In the genomic region with DNA sequence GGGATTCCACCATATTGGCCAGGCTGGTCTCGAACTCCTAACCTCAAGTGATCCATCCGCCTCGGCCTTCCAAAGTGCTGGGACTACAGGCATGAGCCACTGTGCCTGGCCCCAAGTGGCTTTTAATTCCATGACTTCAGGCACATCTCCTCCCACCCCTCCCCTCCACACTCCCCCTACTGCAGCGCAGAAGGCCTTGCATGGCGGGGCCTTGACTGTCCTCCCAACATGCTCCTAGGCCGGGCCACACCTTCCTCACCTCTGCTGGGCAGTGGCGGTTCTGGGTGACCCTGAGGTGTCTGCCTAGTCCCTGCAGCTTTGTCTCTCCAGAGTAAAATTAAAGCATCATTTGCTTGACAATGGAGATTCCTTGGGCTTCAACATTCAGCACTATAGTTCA, we compare ENCODE assay signal across 1 cellular context.
TF ChIP-seq lines count a peak whose summit lies in the region.

No MANE protein-coding gene starts in this region.

TF ChIP-seq in GM23338, 12 proteins besides CTCF, POLR2A, EP300 and RAD21 (continued from another document):
- TF ChIP-seq, protein P1, sequence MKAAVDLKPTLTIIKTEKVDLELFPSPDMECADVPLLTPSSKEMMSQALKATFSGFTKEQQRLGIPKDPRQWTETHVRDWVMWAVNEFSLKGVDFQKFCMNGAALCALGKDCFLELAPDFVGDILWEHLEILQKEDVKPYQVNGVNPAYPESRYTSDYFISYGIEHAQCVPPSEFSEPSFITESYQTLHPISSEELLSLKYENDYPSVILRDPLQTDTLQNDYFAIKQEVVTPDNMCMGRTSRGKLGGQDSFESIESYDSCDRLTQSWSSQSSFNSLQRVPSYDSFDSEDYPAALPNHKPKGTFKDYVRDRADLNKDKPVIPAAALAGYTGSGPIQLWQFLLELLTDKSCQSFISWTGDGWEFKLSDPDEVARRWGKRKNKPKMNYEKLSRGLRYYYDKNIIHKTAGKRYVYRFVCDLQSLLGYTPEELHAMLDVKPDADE (IDR thresholded peaks at IDR 0.05) = no peak
- TF ChIP-seq EZH2phosphoT487 (IDR thresholded peaks at IDR 0.05; ENCODE audit: unreplicated experiment) (no peak), POLR2AphosphoS5 (IDR thresholded peaks at IDR 0.05; ENCODE audit: low read depth) (no peak), JUNB (IDR thresholded peaks at IDR 0.05; ENCODE audit: unreplicated experiment) (no peak), ZNF114 (CRISPR knock-in tag; IDR thresholded peaks at IDR 0.05) (no peak), STAT1 (IDR thresholded peaks at IDR 0.05; ENCODE audit: unreplicated experiment) (no peak), CREB1 (CRISPR knock-in tag; IDR thresholded peaks at IDR 0.05; ENCODE audit: low read depth) (no peak)
- TF ChIP-seq, protein P2, sequence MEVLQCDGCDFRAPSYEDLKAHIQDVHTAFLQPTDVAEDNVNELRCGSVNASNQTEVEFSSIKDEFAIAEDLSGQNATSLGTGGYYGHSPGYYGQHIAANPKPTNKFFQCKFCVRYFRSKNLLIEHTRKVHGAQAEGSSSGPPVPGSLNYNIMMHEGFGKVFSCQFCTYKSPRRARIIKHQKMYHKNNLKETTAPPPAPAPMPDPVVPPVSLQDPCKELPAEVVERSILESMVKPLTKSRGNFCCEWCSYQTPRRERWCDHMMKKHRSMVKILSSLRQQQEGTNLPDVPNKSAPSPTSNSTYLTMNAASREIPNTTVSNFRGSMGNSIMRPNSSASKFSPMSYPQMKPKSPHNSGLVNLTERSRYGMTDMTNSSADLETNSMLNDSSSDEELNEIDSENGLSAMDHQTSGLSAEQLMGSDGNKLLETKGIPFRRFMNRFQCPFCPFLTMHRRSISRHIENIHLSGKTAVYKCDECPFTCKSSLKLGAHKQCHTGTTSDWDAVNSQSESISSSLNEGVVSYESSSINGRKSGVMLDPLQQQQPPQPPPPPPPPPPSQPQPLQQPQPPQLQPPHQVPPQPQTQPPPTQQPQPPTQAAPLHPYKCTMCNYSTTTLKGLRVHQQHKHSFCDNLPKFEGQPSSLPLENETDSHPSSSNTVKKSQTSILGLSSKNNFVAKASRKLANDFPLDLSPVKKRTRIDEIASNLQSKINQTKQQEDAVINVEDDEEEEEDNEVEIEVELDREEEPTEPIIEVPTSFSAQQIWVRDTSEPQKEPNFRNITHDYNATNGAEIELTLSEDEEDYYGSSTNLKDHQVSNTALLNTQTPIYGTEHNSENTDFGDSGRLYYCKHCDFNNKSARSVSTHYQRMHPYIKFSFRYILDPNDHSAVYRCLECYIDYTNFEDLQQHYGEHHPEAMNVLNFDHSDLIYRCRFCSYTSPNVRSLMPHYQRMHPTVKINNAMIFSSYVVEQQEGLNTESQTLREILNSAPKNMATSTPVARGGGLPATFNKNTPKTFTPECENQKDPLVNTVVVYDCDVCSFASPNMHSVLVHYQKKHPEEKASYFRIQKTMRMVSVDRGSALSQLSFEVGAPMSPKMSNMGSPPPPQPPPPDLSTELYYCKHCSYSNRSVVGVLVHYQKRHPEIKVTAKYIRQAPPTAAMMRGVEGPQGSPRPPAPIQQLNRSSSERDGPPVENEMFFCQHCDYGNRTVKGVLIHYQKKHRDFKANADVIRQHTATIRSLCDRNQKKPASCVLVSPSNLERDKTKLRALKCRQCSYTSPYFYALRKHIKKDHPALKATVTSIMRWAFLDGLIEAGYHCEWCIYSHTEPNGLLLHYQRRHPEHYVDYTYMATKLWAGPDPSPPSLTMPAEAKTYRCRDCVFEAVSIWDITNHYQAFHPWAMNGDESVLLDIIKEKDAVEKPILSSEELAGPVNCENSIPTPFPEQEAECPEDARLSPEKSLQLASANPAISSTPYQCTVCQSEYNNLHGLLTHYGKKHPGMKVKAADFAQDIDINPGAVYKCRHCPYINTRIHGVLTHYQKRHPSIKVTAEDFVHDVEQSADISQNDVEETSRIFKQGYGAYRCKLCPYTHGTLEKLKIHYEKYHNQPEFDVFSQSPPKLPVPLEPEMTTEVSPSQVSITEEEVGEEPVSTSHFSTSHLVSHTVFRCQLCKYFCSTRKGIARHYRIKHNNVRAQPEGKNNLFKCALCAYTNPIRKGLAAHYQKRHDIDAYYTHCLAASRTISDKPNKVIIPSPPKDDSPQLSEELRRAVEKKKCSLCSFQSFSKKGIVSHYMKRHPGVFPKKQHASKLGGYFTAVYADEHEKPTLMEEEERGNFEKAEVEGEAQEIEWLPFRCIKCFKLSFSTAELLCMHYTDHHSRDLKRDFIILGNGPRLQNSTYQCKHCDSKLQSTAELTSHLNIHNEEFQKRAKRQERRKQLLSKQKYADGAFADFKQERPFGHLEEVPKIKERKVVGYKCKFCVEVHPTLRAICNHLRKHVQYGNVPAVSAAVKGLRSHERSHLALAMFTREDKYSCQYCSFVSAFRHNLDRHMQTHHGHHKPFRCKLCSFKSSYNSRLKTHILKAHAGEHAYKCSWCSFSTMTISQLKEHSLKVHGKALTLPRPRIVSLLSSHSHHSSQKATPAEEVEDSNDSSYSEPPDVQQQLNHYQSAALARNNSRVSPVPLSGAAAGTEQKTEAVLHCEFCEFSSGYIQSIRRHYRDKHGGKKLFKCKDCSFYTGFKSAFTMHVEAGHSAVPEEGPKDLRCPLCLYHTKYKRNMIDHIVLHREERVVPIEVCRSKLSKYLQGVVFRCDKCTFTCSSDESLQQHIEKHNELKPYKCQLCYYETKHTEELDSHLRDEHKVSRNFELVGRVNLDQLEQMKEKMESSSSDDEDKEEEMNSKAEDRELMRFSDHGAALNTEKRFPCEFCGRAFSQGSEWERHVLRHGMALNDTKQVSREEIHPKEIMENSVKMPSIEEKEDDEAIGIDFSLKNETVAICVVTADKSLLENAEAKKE (CRISPR knock-in tag; IDR thresholded peaks at IDR 0.05) = no peak
- TF ChIP-seq, protein P3, sequence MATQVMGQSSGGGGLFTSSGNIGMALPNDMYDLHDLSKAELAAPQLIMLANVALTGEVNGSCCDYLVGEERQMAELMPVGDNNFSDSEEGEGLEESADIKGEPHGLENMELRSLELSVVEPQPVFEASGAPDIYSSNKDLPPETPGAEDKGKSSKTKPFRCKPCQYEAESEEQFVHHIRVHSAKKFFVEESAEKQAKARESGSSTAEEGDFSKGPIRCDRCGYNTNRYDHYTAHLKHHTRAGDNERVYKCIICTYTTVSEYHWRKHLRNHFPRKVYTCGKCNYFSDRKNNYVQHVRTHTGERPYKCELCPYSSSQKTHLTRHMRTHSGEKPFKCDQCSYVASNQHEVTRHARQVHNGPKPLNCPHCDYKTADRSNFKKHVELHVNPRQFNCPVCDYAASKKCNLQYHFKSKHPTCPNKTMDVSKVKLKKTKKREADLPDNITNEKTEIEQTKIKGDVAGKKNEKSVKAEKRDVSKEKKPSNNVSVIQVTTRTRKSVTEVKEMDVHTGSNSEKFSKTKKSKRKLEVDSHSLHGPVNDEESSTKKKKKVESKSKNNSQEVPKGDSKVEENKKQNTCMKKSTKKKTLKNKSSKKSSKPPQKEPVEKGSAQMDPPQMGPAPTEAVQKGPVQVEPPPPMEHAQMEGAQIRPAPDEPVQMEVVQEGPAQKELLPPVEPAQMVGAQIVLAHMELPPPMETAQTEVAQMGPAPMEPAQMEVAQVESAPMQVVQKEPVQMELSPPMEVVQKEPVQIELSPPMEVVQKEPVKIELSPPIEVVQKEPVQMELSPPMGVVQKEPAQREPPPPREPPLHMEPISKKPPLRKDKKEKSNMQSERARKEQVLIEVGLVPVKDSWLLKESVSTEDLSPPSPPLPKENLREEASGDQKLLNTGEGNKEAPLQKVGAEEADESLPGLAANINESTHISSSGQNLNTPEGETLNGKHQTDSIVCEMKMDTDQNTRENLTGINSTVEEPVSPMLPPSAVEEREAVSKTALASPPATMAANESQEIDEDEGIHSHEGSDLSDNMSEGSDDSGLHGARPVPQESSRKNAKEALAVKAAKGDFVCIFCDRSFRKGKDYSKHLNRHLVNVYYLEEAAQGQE (IDR thresholded peaks at IDR 0.05; ENCODE audit: unreplicated experiment) = no peak
